In the genomic region with DNA sequence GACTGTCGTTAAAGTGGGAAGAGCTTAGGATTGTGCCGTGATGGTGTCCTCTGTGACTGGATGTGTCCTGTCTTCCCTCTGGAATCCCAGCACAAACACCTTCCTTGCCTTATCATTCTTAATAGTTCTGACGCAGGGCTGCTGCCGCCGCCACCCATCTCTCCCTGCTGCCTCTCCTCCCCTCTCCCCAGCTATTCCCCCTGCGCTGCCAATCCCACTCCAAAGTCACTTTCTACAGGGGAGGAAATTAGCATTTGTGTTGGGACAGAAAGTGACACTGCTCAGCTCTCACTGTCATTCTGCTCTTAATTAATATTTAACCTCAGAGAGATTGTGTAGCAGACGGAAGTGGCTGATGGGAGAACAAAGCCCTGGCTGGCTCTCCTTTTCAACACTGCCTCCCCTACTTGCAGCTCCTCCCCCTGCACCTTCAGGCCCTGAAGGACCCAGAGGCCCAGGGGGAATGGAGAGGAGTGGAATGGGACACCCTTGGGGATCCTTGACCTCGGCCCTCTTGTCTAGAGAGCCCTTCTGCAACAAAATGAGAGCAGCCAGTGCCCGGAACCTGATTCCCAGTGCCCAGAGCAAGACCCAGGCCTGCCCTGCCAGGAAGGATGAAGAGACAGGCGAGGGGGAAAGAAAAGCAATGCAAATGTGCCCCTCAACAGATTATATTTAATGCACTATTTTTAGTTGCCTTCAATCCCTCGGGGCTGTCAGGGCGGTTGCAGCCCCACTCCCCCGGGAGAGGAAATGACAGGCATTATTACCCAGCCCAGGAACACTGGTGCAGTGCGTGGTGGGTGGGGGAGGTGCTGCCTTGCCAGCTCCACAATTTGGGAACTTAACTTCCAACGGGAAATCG, we compare ENCODE assay signal across 1 cellular context.
A peak's percentile ranks its signal among the peaks of the same experiment; 100 is the strongest.
TF ChIP-seq lines count a peak whose summit lies in the region.

No MANE protein-coding gene starts in this region.

TF ChIP-seq in HepG2, 621 proteins besides CTCF, POLR2A, EP300 and RAD21 (continued from another document):
- TF ChIP-seq, protein P1, sequence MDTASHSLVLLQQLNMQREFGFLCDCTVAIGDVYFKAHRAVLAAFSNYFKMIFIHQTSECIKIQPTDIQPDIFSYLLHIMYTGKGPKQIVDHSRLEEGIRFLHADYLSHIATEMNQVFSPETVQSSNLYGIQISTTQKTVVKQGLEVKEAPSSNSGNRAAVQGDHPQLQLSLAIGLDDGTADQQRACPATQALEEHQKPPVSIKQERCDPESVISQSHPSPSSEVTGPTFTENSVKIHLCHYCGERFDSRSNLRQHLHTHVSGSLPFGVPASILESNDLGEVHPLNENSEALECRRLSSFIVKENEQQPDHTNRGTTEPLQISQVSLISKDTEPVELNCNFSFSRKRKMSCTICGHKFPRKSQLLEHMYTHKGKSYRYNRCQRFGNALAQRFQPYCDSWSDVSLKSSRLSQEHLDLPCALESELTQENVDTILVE (CRISPR knock-in tag; IDR thresholded peaks at IDR 0.05), result no peak
- TF ChIP-seq ZSCAN25 (CRISPR knock-in tag; IDR thresholded peaks at IDR 0.05) (peak; percentile 98), SOX5 (CRISPR knock-in tag; IDR thresholded peaks at IDR 0.05; ENCODE audit: borderline replicate concordance) (peak; percentile 26; the same call in 1 of the 2 replicates), SOX6 (IDR thresholded peaks at IDR 0.05) (no peak), SOX6 (CRISPR knock-in tag; IDR thresholded peaks at IDR 0.05) (peak; percentile 48), PAX8 (CRISPR knock-in tag; IDR thresholded peaks at IDR 0.05; ENCODE audit: borderline replicate concordance) (no peak)
- TF ChIP-seq, protein P2, sequence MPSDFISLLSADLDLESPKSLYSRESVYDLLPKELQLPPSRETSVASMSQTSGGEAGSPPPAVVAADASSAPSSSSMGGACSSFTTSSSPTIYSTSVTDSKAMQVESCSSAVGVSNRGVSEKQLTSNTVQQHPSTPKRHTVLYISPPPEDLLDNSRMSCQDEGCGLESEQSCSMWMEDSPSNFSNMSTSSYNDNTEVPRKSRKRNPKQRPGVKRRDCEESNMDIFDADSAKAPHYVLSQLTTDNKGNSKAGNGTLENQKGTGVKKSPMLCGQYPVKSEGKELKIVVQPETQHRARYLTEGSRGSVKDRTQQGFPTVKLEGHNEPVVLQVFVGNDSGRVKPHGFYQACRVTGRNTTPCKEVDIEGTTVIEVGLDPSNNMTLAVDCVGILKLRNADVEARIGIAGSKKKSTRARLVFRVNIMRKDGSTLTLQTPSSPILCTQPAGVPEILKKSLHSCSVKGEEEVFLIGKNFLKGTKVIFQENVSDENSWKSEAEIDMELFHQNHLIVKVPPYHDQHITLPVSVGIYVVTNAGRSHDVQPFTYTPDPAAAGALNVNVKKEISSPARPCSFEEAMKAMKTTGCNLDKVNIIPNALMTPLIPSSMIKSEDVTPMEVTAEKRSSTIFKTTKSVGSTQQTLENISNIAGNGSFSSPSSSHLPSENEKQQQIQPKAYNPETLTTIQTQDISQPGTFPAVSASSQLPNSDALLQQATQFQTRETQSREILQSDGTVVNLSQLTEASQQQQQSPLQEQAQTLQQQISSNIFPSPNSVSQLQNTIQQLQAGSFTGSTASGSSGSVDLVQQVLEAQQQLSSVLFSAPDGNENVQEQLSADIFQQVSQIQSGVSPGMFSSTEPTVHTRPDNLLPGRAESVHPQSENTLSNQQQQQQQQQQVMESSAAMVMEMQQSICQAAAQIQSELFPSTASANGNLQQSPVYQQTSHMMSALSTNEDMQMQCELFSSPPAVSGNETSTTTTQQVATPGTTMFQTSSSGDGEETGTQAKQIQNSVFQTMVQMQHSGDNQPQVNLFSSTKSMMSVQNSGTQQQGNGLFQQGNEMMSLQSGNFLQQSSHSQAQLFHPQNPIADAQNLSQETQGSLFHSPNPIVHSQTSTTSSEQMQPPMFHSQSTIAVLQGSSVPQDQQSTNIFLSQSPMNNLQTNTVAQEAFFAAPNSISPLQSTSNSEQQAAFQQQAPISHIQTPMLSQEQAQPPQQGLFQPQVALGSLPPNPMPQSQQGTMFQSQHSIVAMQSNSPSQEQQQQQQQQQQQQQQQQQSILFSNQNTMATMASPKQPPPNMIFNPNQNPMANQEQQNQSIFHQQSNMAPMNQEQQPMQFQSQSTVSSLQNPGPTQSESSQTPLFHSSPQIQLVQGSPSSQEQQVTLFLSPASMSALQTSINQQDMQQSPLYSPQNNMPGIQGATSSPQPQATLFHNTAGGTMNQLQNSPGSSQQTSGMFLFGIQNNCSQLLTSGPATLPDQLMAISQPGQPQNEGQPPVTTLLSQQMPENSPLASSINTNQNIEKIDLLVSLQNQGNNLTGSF (CRISPR knock-in tag; IDR thresholded peaks at IDR 0.05), result no peak
- TF ChIP-seq, protein P3, sequence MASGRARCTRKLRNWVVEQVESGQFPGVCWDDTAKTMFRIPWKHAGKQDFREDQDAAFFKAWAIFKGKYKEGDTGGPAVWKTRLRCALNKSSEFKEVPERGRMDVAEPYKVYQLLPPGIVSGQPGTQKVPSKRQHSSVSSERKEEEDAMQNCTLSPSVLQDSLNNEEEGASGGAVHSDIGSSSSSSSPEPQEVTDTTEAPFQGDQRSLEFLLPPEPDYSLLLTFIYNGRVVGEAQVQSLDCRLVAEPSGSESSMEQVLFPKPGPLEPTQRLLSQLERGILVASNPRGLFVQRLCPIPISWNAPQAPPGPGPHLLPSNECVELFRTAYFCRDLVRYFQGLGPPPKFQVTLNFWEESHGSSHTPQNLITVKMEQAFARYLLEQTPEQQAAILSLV (CRISPR knock-in tag; IDR thresholded peaks at IDR 0.05; ENCODE audit: borderline replicate concordance), result no peak
